17 cellular contexts compared by ENCODE assay signal in the genomic region with DNA sequence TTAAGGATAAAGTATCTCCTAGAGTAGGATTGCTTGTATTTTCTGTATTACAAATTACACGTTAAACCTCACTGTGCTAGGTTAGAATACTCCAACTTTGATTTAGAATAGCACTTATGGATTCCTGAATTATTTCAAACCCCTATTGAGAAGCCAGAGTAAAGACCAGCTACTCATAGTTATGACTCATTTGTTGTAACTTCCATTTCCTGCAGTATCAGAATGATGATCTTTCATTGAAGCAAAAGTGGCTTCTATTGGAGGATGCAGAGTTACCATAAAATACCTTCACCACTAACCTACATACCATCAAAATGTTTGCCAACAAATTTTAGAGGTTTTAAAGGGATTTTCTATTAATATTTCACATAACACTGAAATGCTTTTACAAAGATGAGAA.
"Had no signal": no experiment of that assay in that cellular context is flagged by ENCODE, and none has a peak within 500 bp of the region (broad histone marks: within the 10 kb centered on the region; RNA-seq: fewer than 3 reads in every experiment).

No MANE protein-coding gene starts in this region.

- H3K27ac ChIP-seq: ascending aorta, esophagus squamous epithelium, hepatocyte, lower lobe of right lung, pancreas, right lobe of liver, testis had no signal

- H3K4me3 ChIP-seq: ascending aorta, esophagus squamous epithelium, hepatocyte, lower lobe of right lung, pancreas, right lobe of liver, smooth muscle cell, testis had no signal

- H3K4me1 ChIP-seq: ascending aorta, esophagus squamous epithelium, lower lobe of right lung, pancreas, right lobe of liver, testis had no signal

- H3K27me3 ChIP-seq: ascending aorta, esophagus squamous epithelium, hepatocyte, pancreas, right lobe of liver, testis had no signal

- ATAC-seq: activated CD4-positive, CD25-positive, alpha-beta regulatory T cell treated with anti-CD3 and anti-CD28 coated beads, Interleukin-2, amount 50 U/mL, for 24 hours; activated CD8-positive, alpha-beta T cell treated with anti-CD3 and anti-CD28 coated beads, Interleukin-2, amount 10 ng/mL, durations not matched to agents 7 days and 5 days; lower lobe of right lung; natural killer cell; pancreas; right lobe of liver; stimulated activated effector memory CD8-positive, alpha-beta T cell treated with anti-CD3 and anti-CD28 coated beads, Interleukin-12 subunit alpha, Interleukin-12 subunit beta, amount 100 ng/mL, for 72 hours had no signal

- H3K36me3 ChIP-seq: ascending aorta, esophagus squamous epithelium, lower lobe of right lung, pancreas, right lobe of liver had no signal

- DNase-seq: activated CD4-positive, alpha-beta T cell treated with anti-CD3 and anti-CD28 coated beads, Interleukin-2, amount 10 ng/mL, durations not matched to agents 7 days and 5 days; activated CD8-positive, alpha-beta T cell treated with anti-CD3 and anti-CD28 coated beads, Interleukin-2, amount 10 ng/mL, durations not matched to agents 7 days and 5 days; activated naive CD4-positive, alpha-beta T cell treated with anti-CD3 and anti-CD28 coated beads, Interleukin-2, amount 10 ng/mL, durations not matched to agents 7 days and 5 days; activated T-cell treated with anti-CD3 and anti-CD28 coated beads, Interleukin-2, amount 50 U/mL, for 24 hours; effector memory CD4-positive, alpha-beta T cell; esophagus squamous epithelium; lower lobe of right lung; natural killer cell; pancreas; right lobe of liver; stimulated activated CD4-positive, alpha-beta T cell treated with anti-CD3 and anti-CD28 coated beads, Interleukin-4, amount 100 ng/mL, for 1 hour; testis had no signal

- H3K9me3 ChIP-seq: ascending aorta, esophagus squamous epithelium, lower lobe of right lung, pancreas, right lobe of liver, testis had no signal
